ENCODE assay signal across 10 cellular contexts in genomic region chr5:69414885-69415583, GRCh38. TPM values are rescaled to one million over a fixed set of nuclear protein-coding genes. Genes with fewer than 3 reads are reported as not detected.
DNase-seq lines count a peak whose midpoint lies in the region; ATAC-seq and TF ChIP-seq lines count a peak whose summit lies in the region.
"Had no signal": no experiment of that assay in that cellular context is flagged by ENCODE, and none has a peak within 500 bp of the region (broad histone marks: within the 10 kb centered on the region; RNA-seq: fewer than 3 reads in every experiment).

A gene with protein sequence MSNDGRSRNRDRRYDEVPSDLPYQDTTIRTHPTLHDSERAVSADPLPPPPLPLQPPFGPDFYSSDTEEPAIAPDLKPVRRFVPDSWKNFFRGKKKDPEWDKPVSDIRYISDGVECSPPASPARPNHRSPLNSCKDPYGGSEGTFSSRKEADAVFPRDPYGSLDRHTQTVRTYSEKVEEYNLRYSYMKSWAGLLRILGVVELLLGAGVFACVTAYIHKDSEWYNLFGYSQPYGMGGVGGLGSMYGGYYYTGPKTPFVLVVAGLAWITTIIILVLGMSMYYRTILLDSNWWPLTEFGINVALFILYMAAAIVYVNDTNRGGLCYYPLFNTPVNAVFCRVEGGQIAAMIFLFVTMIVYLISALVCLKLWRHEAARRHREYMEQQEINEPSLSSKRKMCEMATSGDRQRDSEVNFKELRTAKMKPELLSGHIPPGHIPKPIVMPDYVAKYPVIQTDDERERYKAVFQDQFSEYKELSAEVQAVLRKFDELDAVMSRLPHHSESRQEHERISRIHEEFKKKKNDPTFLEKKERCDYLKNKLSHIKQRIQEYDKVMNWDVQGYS (plus strand): TSS chr5:69415116. CDS start chr5:69419386, 4,270 bp downstream.

- H3K27me3 Mint-ChIP-seq in T-helper 17 cell: no peaks in the 10 kb centered on the region

- H3K36me3 ChIP-seq in breast epithelium (peaks cover 5% of the 10 kb centered on the region), iPS-20b (ENCODE audit: insufficient read depth, low read depth, low read length) (peaks cover 32% of the 10 kb centered on the region), spleen (peaks cover 0 to 52% (median 17%) of the 10 kb centered on the region in 6 donors)

- peak in 2 of 3 donors; percentile 39 to 63 for TF ChIP-seq CTCF in breast epithelium (IDR thresholded peaks at IDR 0.05)
- peak in 4 of 11 experiments; percentile 20 to 27 (median 24) for TF ChIP-seq CTCF in spleen (IDR thresholded peaks at IDR 0.05 in 8 of 11, conservative IDR thresholded peaks at IDR 0.05 in 3 of 11)

- H3K27ac Mint-ChIP-seq in T-helper 17 cell: peak within 1 kb of the TSS; percentile 34

- H3K4me3 ChIP-seq in breast epithelium (peak within 1 kb of the TSS; percentile 46 to 77 (median 73)), iPS-20b (ENCODE audit: low read length) (peak within 1 kb of the TSS; percentile 79), spleen (peak within 1 kb of the TSS; percentile 52 to 81 (median 68))
- H3K4me3 ChIP-seq: BLaER1 treated with 17β-estradiol and CSF1 and Interleukin-3, amounts not matched to agents 10 nM and 100 nM had no signal

- DNase-seq in NCI-H1436 (lab: John Stamatoyannopoulos, UW): peak; percentile 83
- no peak for DNase-seq in NCI-H1436 treated with DMSO at 0.1 percent for 48 hours (lab: John Stamatoyannopoulos, UW)
- peak; percentile 93 for DNase-seq in HPDE6-E6E7 (ENCODE audit: extremely low spot score)
- peak; percentile 4 to 41 (median 38) for DNase-seq in T-helper 17 cell
- peak; percentile 88 to 90 for DNase-seq in breast epithelium (ENCODE audit: low spot score in 2 of 2)
- peak; percentile 90 for DNase-seq in spleen
- DNase-seq in SKM-1 (lab: John Stamatoyannopoulos, UW; ENCODE audit: unreplicated experiment): no peak

- no peaks in the 10 kb centered on the region for H3K9me3 ChIP-seq in T-helper 17 cell (ENCODE audit: control insufficient read depth, low read length, poor library complexity, severe bottlenecking)
- H3K9me3 ChIP-seq in breast epithelium: no peaks in the 10 kb centered on the region
- no peaks in the 10 kb centered on the region for H3K9me3 ChIP-seq in iPS-20b (ENCODE audit: insufficient read depth, low read depth, low read length)
- H3K9me3 ChIP-seq in spleen: no peaks in the 10 kb centered on the region

- TF ChIP-seq POLR2A in breast epithelium (IDR thresholded peaks at IDR 0.05): no peak
- TF ChIP-seq POLR2A in spleen (IDR thresholded peaks at IDR 0.05): no peak

- H3K27ac ChIP-seq in breast epithelium: peak within 1 kb of the TSS; percentile 90 to 94
- no peak within 1 kb of the TSS for H3K27ac ChIP-seq in iPS-20b (ENCODE audit: low read length)
- H3K27ac ChIP-seq in spleen: peak within 1 kb of the TSS in 3 of 8 donors; percentile 30 to 47 (median 46)
- H3K27ac ChIP-seq: BLaER1 treated with 17β-estradiol and CSF1 and Interleukin-3, amounts not matched to agents 10 nM and 100 nM had no signal

- peak within 1 kb of the TSS; percentile 92 for H3K9ac ChIP-seq in iPS-20b (ENCODE audit: low read depth, low read length)
- H3K9ac ChIP-seq: BLaER1 treated with 17β-estradiol and CSF1 and Interleukin-3, amounts not matched to agents 10 nM and 100 nM had no signal

- WGBS in spleen, 5 donors: 6 to 18% (median 11%) methylated on average over 45 to 78 of the region's 78 CpGs

- H3K27me3 ChIP-seq in breast epithelium (no peaks in the 10 kb centered on the region), iPS-20b (ENCODE audit: insufficient read depth, low read length) (peaks cover 12% of the 10 kb centered on the region; the same call in 1 of the 2 replicates), spleen (replicated peaks in 1 of 7) (peaks cover 0 to 10% (median 0%) of the 10 kb centered on the region in 7 donors)
- H3K27me3 ChIP-seq: BLaER1 treated with 17β-estradiol and CSF1 and Interleukin-3, amounts not matched to agents 10 nM and 100 nM had no signal

- ATAC-seq in T-helper 17 cell: peak; percentile 84

- no peaks in the 10 kb centered on the region for H3K4me1 ChIP-seq in breast epithelium
- H3K4me1 ChIP-seq in iPS-20b (ENCODE audit: insufficient read depth, low read length): peaks cover 3% of the 10 kb centered on the region; the same call in 1 of the 2 replicates
- peaks cover 0 to 17% (median 11%) of the 10 kb centered on the region in 6 donors for H3K4me1 ChIP-seq in spleen
- H3K4me1 ChIP-seq: BLaER1 treated with 17β-estradiol and CSF1 and Interleukin-3, amounts not matched to agents 10 nM and 100 nM had no signal

- peak within 1 kb of the TSS; percentile 71 for H3K4me3 Mint-ChIP-seq in T-helper 17 cell

- H3K36me3 Mint-ChIP-seq in T-helper 17 cell (ENCODE audit: low read depth): peaks cover 8% of the 10 kb centered on the region

- H3K4me1 Mint-ChIP-seq in T-helper 17 cell: peaks cover 6% of the 10 kb centered on the region

- intact Hi-C loops in breast epithelium (cut with DNase I; ENCODE audit: low total_unique reads): no loop called here
- intact Hi-C loops in spleen (cut with DNase I; ENCODE audit: low total_unique reads): no loop called here

RNA-seq across cellular contexts. Expression of the gene that starts here (rescaled TPM):
- total RNA-seq in T-helper 17 cell (under 1 TPM; 0.12 to 0.26 TPM), breast epithelium (10 to 100 TPM in 2 of 3 donors, under 1 TPM in 1; 0.32 to 24.7 (median 11.1) TPM), spleen (1 to 10 TPM in 4 of 7 donors, under 1 TPM in 3; 0.26 to 1.9 (median 1.1) TPM)
- under 1 TPM; 0.02 to 0.13 (median 0.12) TPM for polyA plus RNA-seq in spleen
- polyA plus RNA-seq: neural cell had no signal

Comparison
In these comparisons a context has a peak if more than half of its experiments do, and no peak if none do; other contexts are left out.
1. DNase-seq: peak in NCI-H1436 (single experiment), HPDE6-E6E7 (single experiment), breast epithelium (2 of 2) and spleen (single experiment); none in NCI-H1436 treated with DMSO at 0.1 percent for 48 hours (single experiment) and SKM-1 (single experiment).
2. Peak in DNase-seq and ATAC-seq in T-helper 17 cell; RNA of the gene not detected or under 1 TPM.
3. Peak in every context shown above with its lines, with median percentiles within 50 percentile points of each other: H3K4me3 ChIP-seq.